Comparison of ENCODE assay signal across 29 cellular contexts in the genomic region with DNA sequence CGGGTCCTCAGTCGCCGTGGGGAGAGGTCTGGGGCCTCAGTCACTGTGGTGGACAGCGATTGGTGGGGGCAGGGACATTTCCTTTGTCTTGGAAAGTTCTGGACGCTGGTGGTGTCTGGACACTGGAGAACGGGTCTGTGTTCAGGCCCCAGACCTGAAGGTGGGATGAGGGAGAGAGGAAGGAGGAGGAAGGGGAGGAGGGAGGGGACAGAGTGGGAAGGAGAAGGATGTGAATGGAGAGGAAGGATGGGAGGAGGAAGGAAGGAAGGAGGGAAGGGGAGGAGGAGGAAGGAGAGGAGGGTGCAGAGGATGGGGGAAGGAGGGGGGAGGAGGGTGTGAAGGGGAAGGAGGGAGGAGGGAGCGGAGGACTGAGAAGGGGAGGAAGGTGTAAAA. TPM values are rescaled to one million over a fixed set of nuclear protein-coding genes. Genes with fewer than 3 reads are reported as not detected.
DNase-seq lines count a peak whose midpoint lies in the region; ATAC-seq and TF ChIP-seq lines count a peak whose summit lies in the region.
"Had no signal": no experiment of that assay in that cellular context is flagged by ENCODE, and none has a peak within 500 bp of the region (broad histone marks: within the 10 kb centered on the region; RNA-seq: fewer than 3 reads in every experiment).

No MANE protein-coding gene starts in this region.

- ATAC-seq in activated naive CD8-positive, alpha-beta T cell treated with anti-CD3 and anti-CD28 coated beads, Interleukin-2, amount 50 U/mL, for 24 hours, result no peak
- ATAC-seq in HG03135 (IDR thresholded peaks at IDR 0.05; ENCODE audit: unreplicated experiment) (no peak), HG02588 (IDR thresholded peaks at IDR 0.05; ENCODE audit: unreplicated experiment) (no peak)
- ATAC-seq: CD8-positive, alpha-beta T cell; GM23338; PC-3; Right ventricle myocardium inferior had no signal

- H3K27ac Mint-ChIP-seq in T-helper 2 cell treated with Interferon-gamma antibody and Interleukin-4, amounts not matched to agents 5 μg/mL and 100 μg/mL, for 36 hours, result peak overlapping the region; percentile 36
- no peak overlapping the region for H3K27ac Mint-ChIP-seq in activated naive CD8-positive, alpha-beta T cell treated with anti-CD3 and anti-CD28 coated beads for 36 hours
- no peak overlapping the region for H3K27ac Mint-ChIP-seq in activated naive CD8-positive, alpha-beta T cell treated with anti-CD3 and anti-CD28 coated beads, Interleukin-2, amount 50 U/mL, for 24 hours
- no peak overlapping the region for H3K27ac Mint-ChIP-seq in nephron
- H3K27ac Mint-ChIP-seq: B cell; CD8-positive, alpha-beta T cell; GM23338; H9; HFFc6 had no signal

- no peak for DNase-seq in T-helper 2 cell treated with Interferon-gamma antibody and Interleukin-4, amounts not matched to agents 5 μg/mL and 100 μg/mL, for 36 hours (ENCODE audit: low spot score)
- DNase-seq in T-helper 2 cell (no peak), substantia nigra (lab: John Stamatoyannopoulos, UW) (no peak)
- DNase-seq in activated naive CD8-positive, alpha-beta T cell treated with anti-CD3 and anti-CD28 coated beads for 36 hours, result no peak
- DNase-seq in activated naive CD8-positive, alpha-beta T cell treated with anti-CD3 and anti-CD28 coated beads, Interleukin-2, amount 50 U/mL, for 24 hours, result no peak
- DNase-seq: CD8-positive, alpha-beta T cell; DMS 273 treated with DMSO at 0.1 percent for 48 hours; DMS79; EL; GDM1; H9; HFFc6; MM.1S; NCI-H2029; NCI-H446 treated with DMSO at 0.1 percent for 48 hours; NCI-H526; NK-92 treated with Interleukin-12 subunit alpha and Interleukin-12 subunit beta, amount 100 ng/mL, for 24 hours; PC-3 had no signal

- peaks cover 21% of the 10 kb centered on the region for H3K27me3 Mint-ChIP-seq in T-helper 2 cell treated with Interferon-gamma antibody and Interleukin-4, amounts not matched to agents 5 μg/mL and 100 μg/mL, for 36 hours (ENCODE audit: low read depth)
- H3K27me3 Mint-ChIP-seq in activated naive CD8-positive, alpha-beta T cell treated with anti-CD3 and anti-CD28 coated beads for 36 hours, result peaks cover 28% of the 10 kb centered on the region
- H3K27me3 Mint-ChIP-seq in activated naive CD8-positive, alpha-beta T cell treated with anti-CD3 and anti-CD28 coated beads, Interleukin-2, amount 50 U/mL, for 24 hours, result peaks cover 17% of the 10 kb centered on the region
- peaks cover 10% of the 10 kb centered on the region for H3K27me3 Mint-ChIP-seq in nephron (ENCODE audit: low read depth)

- H3K4me3 Mint-ChIP-seq in T-helper 2 cell treated with Interferon-gamma antibody and Interleukin-4, amounts not matched to agents 5 μg/mL and 100 μg/mL, for 36 hours, result no peak overlapping the region
- H3K4me3 Mint-ChIP-seq in activated naive CD8-positive, alpha-beta T cell treated with anti-CD3 and anti-CD28 coated beads for 36 hours, result peak overlapping the region; percentile 26
- no peak overlapping the region for H3K4me3 Mint-ChIP-seq in activated naive CD8-positive, alpha-beta T cell treated with anti-CD3 and anti-CD28 coated beads, Interleukin-2, amount 50 U/mL, for 24 hours
- H3K4me3 Mint-ChIP-seq in nephron, result peak overlapping the region; percentile 9 to 63 (median 47)
- H3K4me3 Mint-ChIP-seq: B cell; CD8-positive, alpha-beta T cell; GM23338; H9; HFFc6 had no signal

- no peaks in the 10 kb centered on the region for H3K9me3 Mint-ChIP-seq in T-helper 2 cell treated with Interferon-gamma antibody and Interleukin-4, amounts not matched to agents 5 μg/mL and 100 μg/mL, for 36 hours
- no peaks in the 10 kb centered on the region for H3K9me3 Mint-ChIP-seq in activated naive CD8-positive, alpha-beta T cell treated with anti-CD3 and anti-CD28 coated beads for 36 hours
- no peaks in the 10 kb centered on the region for H3K9me3 Mint-ChIP-seq in activated naive CD8-positive, alpha-beta T cell treated with anti-CD3 and anti-CD28 coated beads, Interleukin-2, amount 50 U/mL, for 24 hours
- H3K9me3 Mint-ChIP-seq in nephron, result no peaks in the 10 kb centered on the region
- H3K9me3 Mint-ChIP-seq: CD8-positive, alpha-beta T cell; GM23338; H9; HFFc6 had no signal

- TF ChIP-seq CTCF in nephron (IDR thresholded peaks at IDR 0.05; ENCODE audit: unreplicated experiment in 3 of 3), result no peak

- H3K36me3 Mint-ChIP-seq in T-helper 2 cell treated with Interferon-gamma antibody and Interleukin-4, amounts not matched to agents 5 μg/mL and 100 μg/mL, for 36 hours (ENCODE audit: low read depth), result peaks cover 18% of the 10 kb centered on the region
- H3K36me3 Mint-ChIP-seq in activated naive CD8-positive, alpha-beta T cell treated with anti-CD3 and anti-CD28 coated beads for 36 hours, result peaks cover 25% of the 10 kb centered on the region
- peaks cover 7% of the 10 kb centered on the region for H3K36me3 Mint-ChIP-seq in activated naive CD8-positive, alpha-beta T cell treated with anti-CD3 and anti-CD28 coated beads, Interleukin-2, amount 50 U/mL, for 24 hours (ENCODE audit: low read depth)
- peaks cover 4% of the 10 kb centered on the region for H3K36me3 Mint-ChIP-seq in nephron (ENCODE audit: low read depth)

- peak overlapping the region; percentile 21 for H3K27ac ChIP-seq in substantia nigra (ENCODE audit: low read depth, low read length, poor library complexity, severe bottlenecking)
- H3K27ac ChIP-seq: 22Rv1, C4-2B, KMS-11, SJSA1 had no signal

- H3K4me1 Mint-ChIP-seq in T-helper 2 cell treated with Interferon-gamma antibody and Interleukin-4, amounts not matched to agents 5 μg/mL and 100 μg/mL, for 36 hours (ENCODE audit: low read depth), result peaks cover 4% of the 10 kb centered on the region
- peaks cover 8% of the 10 kb centered on the region for H3K4me1 Mint-ChIP-seq in activated naive CD8-positive, alpha-beta T cell treated with anti-CD3 and anti-CD28 coated beads for 36 hours
- H3K4me1 Mint-ChIP-seq in activated naive CD8-positive, alpha-beta T cell treated with anti-CD3 and anti-CD28 coated beads, Interleukin-2, amount 50 U/mL, for 24 hours, result peaks cover 14% of the 10 kb centered on the region
- peaks cover 19% of the 10 kb centered on the region for H3K4me1 Mint-ChIP-seq in nephron

RNA-seq across cellular contexts. Expression of gene EFNA2, which starts 3.8 kb away (rescaled TPM):
- not detected for total RNA-seq in activated naive CD8-positive, alpha-beta T cell treated with anti-CD3 and anti-CD28 coated beads for 36 hours
- total RNA-seq: B cell; CD8-positive, alpha-beta T cell; HFFc6; PC-3; Right ventricle myocardium inferior; RPMI7951; SJSA1 had no signal

RNA-seq across cellular contexts. Expression of gene FAM174C, which starts 6.6 kb away (rescaled TPM):
- total RNA-seq in activated naive CD8-positive, alpha-beta T cell treated with anti-CD3 and anti-CD28 coated beads for 36 hours, result 100 to 1,000 TPM in 1 of 2 experiments, 10 to 100 TPM in 1; 99.8 to 101 TPM

RNA-seq across cellular contexts. Expression of gene CIRBP, which starts 12.8 kb away (rescaled TPM):
- 100 to 1,000 TPM; 208 to 216 TPM for total RNA-seq in activated naive CD8-positive, alpha-beta T cell treated with anti-CD3 and anti-CD28 coated beads for 36 hours

RNA-seq across cellular contexts. Expression of gene MIDN, which starts 33.5 kb away (rescaled TPM):
- 10 to 100 TPM; 29.3 to 29.6 TPM for total RNA-seq in activated naive CD8-positive, alpha-beta T cell treated with anti-CD3 and anti-CD28 coated beads for 36 hours

RNA-seq across cellular contexts. Expression of gene ATP5F1D, which starts 40.3 kb away (rescaled TPM):
- 100 to 1,000 TPM; 175 to 177 TPM for total RNA-seq in activated naive CD8-positive, alpha-beta T cell treated with anti-CD3 and anti-CD28 coated beads for 36 hours

Comparison
In these comparisons a context has a peak if more than half of its experiments do, and no peak if none do; other contexts are left out.
1. H3K4me3 Mint-ChIP-seq: peak in activated naive CD8-positive, alpha-beta T cell treated with anti-CD3 and anti-CD28 coated beads for 36 hours (single experiment) and nephron (3 of 3); none in T-helper 2 cell treated with Interferon-gamma antibody and Interleukin-4, amounts not matched to agents 5 μg/mL and 100 μg/mL, for 36 hours (single experiment) and activated naive CD8-positive, alpha-beta T cell treated with anti-CD3 and anti-CD28 coated beads, Interleukin-2, amount 50 U/mL, for 24 hours (single experiment).